In genomic region chr2:234952270-234953115, GRCh38 we compare ENCODE assay signal across 9 cellular contexts. TPM values are rescaled to one million over a fixed set of nuclear protein-coding genes. Genes with fewer than 3 reads are reported as not detected.
DNase-seq lines count a peak whose midpoint lies in the region; ATAC-seq and TF ChIP-seq lines count a peak whose summit lies in the region.
"Had no signal": no experiment of that assay in that cellular context is flagged by ENCODE, and none has a peak within 500 bp of the region (broad histone marks: within the 10 kb centered on the region; RNA-seq: fewer than 3 reads in every experiment).

No MANE protein-coding gene starts in this region.

- H3K4me3 Mint-ChIP-seq in T-helper 17 cell, result peak overlapping the region; percentile 69

- DNase-seq in NCI-H146 (lab: John Stamatoyannopoulos, UW) (peak; percentile 29), NCI-H146 treated with DMSO at 0.1 percent for 48 hours (lab: John Stamatoyannopoulos, UW; ENCODE audit: unreplicated experiment) (no peak), T-helper 17 cell (no peak), foreskin fibroblast (peak in 1 of 2 donors; percentile 36), omental fat pad (ENCODE audit: low spot score) (no peak), amniotic stem cell (lab: John Stamatoyannopoulos, UW) (no peak), activated gamma-delta T cell treated with Interleukin-2 at 50 U/mL for 16 hours (no peak), SIG-M5 treated with dmso at 0.1 percent for 504 hours (lab: John Stamatoyannopoulos, UW; ENCODE audit: unreplicated experiment) (no peak)

- H3K27ac Mint-ChIP-seq in T-helper 17 cell, result no peak overlapping the region

- TF ChIP-seq CTCF in foreskin fibroblast (IDR thresholded peaks at IDR 0.05; ENCODE audit: low read depth, low read length) (no peak), omental fat pad (IDR thresholded peaks at IDR 0.05) (no peak)

- peaks cover 5% of the 10 kb centered on the region for H3K4me1 Mint-ChIP-seq in T-helper 17 cell

- H3K36me3 Mint-ChIP-seq in T-helper 17 cell (ENCODE audit: low read depth), result peaks cover 7% of the 10 kb centered on the region

- peak overlapping the region; percentile 66 to 96 for H3K4me3 ChIP-seq in foreskin fibroblast (ENCODE audit: low read depth in 1 of 2, low read length in 2 of 2)

- no peak for ATAC-seq in T-helper 17 cell
- ATAC-seq in omental fat pad (ENCODE audit: low FRiP score), result peak; percentile 1

- no peaks in the 10 kb centered on the region for H3K9me3 ChIP-seq in T-helper 17 cell (ENCODE audit: control insufficient read depth, low read length, poor library complexity, severe bottlenecking)

- H3K27me3 Mint-ChIP-seq in T-helper 17 cell, result peaks cover 74% of the 10 kb centered on the region

RNA-seq across cellular contexts. Expression of gene SH3BP4, which starts 0.7 kb away (rescaled TPM):
- under 1 TPM; 0.15 to 0.94 TPM for total RNA-seq in T-helper 17 cell
- 10 to 100 TPM; 32.5 to 66.9 (median 44.2) TPM for total RNA-seq in omental fat pad
- total RNA-seq: T-helper 2 cell treated with Interferon-gamma antibody and Interleukin-4, amounts not matched to agents 100 ng/mL and 5 ng/mL, for 36 hours had no signal

Comparison
In these comparisons a context has a peak if more than half of its experiments do, and no peak if none do; other contexts are left out.
1. RNA of gene SH3BP4, which starts 0.7 kb away (total RNA-seq): 32.5 to 66.9 TPM in omental fat pad; 0.15 to 0.94 TPM in T-helper 17 cell; every median in the first group is over 10 times any median in the second.